ENCODE assay signal across 11 cellular contexts in the genomic region with DNA sequence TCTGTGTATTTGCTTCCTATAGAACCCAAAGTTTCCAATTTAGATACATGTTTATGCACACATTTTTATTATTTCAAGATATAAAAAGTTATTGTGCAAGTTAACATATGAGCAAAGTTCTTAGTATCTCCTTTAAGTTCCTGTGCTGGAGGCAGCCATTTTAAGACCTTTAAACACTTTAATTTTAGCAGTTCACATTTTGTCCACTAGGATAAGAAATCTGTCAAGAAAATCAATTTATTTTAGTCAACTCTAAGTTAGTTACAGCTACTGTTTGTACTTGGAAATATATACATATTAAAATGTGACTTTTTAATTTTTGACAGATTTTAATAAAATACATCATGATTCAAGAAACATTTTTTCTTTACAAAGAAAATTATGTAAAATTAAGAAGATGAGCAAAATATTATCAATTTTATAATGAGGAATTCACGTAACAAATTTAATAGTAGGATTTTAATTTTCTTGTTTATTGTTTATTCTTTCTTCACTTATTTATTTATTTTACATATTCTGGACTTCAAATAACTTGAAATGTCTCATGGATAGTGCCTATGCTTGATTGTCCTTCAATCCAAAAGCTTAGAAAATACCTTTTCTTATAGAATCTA.
A peak's percentile ranks its signal among the peaks of the same experiment; 100 is the strongest.
DNase-seq lines count a peak whose midpoint lies in the region; ATAC-seq and TF ChIP-seq lines count a peak whose summit lies in the region.
"Had no signal": no experiment of that assay in that cellular context is flagged by ENCODE, and none has a peak within 500 bp of the region (broad histone marks: within the 10 kb centered on the region; RNA-seq: fewer than 3 reads in every experiment).

No MANE protein-coding gene starts in this region.

- H3F3A ChIP-seq in GM23338 (replicated peaks; ENCODE audit: low read depth) = no peaks in the 10 kb centered on the region

- H3K27me3 Mint-ChIP-seq in CD14-positive monocyte (ENCODE audit: low read depth in 3 of 3) = no peaks in the 10 kb centered on the region
- no peaks in the 10 kb centered on the region for H3K27me3 Mint-ChIP-seq in GM23338 (ENCODE audit: insufficient read depth, low read depth, poor library complexity)
- H3K27me3 Mint-ChIP-seq: natural killer cell treated with Interleukin-12 subunit alpha and Interleukin-12 subunit beta and Interleukin-15 and Interleukin-18, amount 100 ng/mL, for 72 hours had no signal

- no peak overlapping the region for H3K4me3 Mint-ChIP-seq in CD14-positive monocyte
- no peak overlapping the region for H3K4me3 Mint-ChIP-seq in GM23338
- H3K4me3 Mint-ChIP-seq: natural killer cell treated with Interleukin-12 subunit alpha and Interleukin-12 subunit beta and Interleukin-15 and Interleukin-18, amount 100 ng/mL, for 72 hours had no signal

- no peaks in the 10 kb centered on the region for H3K9me2 ChIP-seq in GM23338 (ENCODE audit: insufficient read depth)

- H4K20me1 ChIP-seq in GM23338 (replicated peaks; ENCODE audit: insufficient read depth) = no peaks in the 10 kb centered on the region

- H3K4me1 Mint-ChIP-seq in CD14-positive monocyte = no peaks in the 10 kb centered on the region
- H3K4me1 Mint-ChIP-seq in GM23338 = no peaks in the 10 kb centered on the region

- H3K27me3 ChIP-seq in GM23338 (ENCODE audit: insufficient read depth) (no peaks in the 10 kb centered on the region), Peyer's patch (no peaks in the 10 kb centered on the region)

- no peaks in the 10 kb centered on the region for H3K79me2 ChIP-seq in GM23338 (replicated peaks; ENCODE audit: insufficient read depth)

- H3K36me3 Mint-ChIP-seq in CD14-positive monocyte = no peaks in the 10 kb centered on the region
- H3K36me3 Mint-ChIP-seq in GM23338 (ENCODE audit: low read depth) = peaks cover 4% of the 10 kb centered on the region; the same call in 1 of the 3 replicates
- H3K36me3 Mint-ChIP-seq: natural killer cell treated with Interleukin-12 subunit alpha and Interleukin-12 subunit beta and Interleukin-15 and Interleukin-18, amount 100 ng/mL, for 72 hours had no signal

- DNase-seq in CD14-positive monocyte (ENCODE audit: low spot score) (no peak), GM23338 (ENCODE audit: low spot score) (peak; percentile 73), SK-N-DZ (ENCODE audit: low spot score) (peak; percentile 17), iPS-NIHi11 (ENCODE audit: low spot score) (peak; percentile 6), Peyer's patch (no peak), medulla oblongata (ENCODE audit: extremely low spot score) (no peak), NCI-H2107 treated with DMSO at 0.1 percent for 48 hours (lab: John Stamatoyannopoulos, UW; ENCODE audit: unreplicated experiment) (no peak)
- DNase-seq: caudate nucleus; stimulated activated naive CD4-positive, alpha-beta T cell had no signal

- H3K27ac ChIP-seq in GM23338 (ENCODE audit: low read depth) (no peak overlapping the region), Peyer's patch (no peak overlapping the region)

- intact Hi-C loops in CD14-positive monocyte (cut with micrococcal nuclease) = no loop called here

- H3K4me2 ChIP-seq in GM23338 = no peak overlapping the region

- ATAC-seq in GM23338 = no peak
- ATAC-seq in GM21423 (IDR thresholded peaks at IDR 0.05; ENCODE audit: unreplicated experiment) = no peak
- ATAC-seq: natural killer cell treated with Interleukin-12 subunit alpha and Interleukin-12 subunit beta and Interleukin-15 and Interleukin-18, amount 100 ng/mL, for 72 hours had no signal

- no peaks in the 10 kb centered on the region for H3K9me3 ChIP-seq in Peyer's patch

- H3K27ac Mint-ChIP-seq in CD14-positive monocyte (no peak overlapping the region), GM23338 (no peak overlapping the region)
- H3K27ac Mint-ChIP-seq: natural killer cell treated with Interleukin-12 subunit alpha and Interleukin-12 subunit beta and Interleukin-15 and Interleukin-18, amount 100 ng/mL, for 72 hours had no signal

- H3K9me3 Mint-ChIP-seq in CD14-positive monocyte (peaks cover 0 to 4% (median 2%) of the 10 kb centered on the region in 7 donors), GM23338 (peaks cover 3% of the 10 kb centered on the region; the same call in 2 of the 3 replicates)

- H3K4me3 ChIP-seq in GM23338 (no peak overlapping the region), Peyer's patch (no peak overlapping the region)

- H2AFZ ChIP-seq in GM23338 = peak overlapping the region; percentile 20

- TF ChIP-seq POLR2A in Peyer's patch (IDR thresholded peaks at IDR 0.05) = no peak

- peak; percentile 51 for TF ChIP-seq CTCF in CD14-positive monocyte (IDR thresholded peaks at IDR 0.05)
- TF ChIP-seq CTCF in GM23338 (conservative IDR thresholded peaks at IDR 0.05; ENCODE audit: low read depth in 2 of 2) = peak in 1 of 2 experiments; percentile 59; a peak in 3 of 4 replicates
- TF ChIP-seq CTCF in Peyer's patch (IDR thresholded peaks at IDR 0.05) = peak in 1 of 6 experiments; percentile 24

- H3K4me1 ChIP-seq in GM23338 (ENCODE audit: insufficient read depth) = no peaks in the 10 kb centered on the region
- no peaks in the 10 kb centered on the region for H3K4me1 ChIP-seq in Peyer's patch

- no peaks in the 10 kb centered on the region for H3K36me3 ChIP-seq in GM23338 (ENCODE audit: insufficient read depth)
- no peaks in the 10 kb centered on the region for H3K36me3 ChIP-seq in Peyer's patch

TF ChIP-seq in GM23338, 12 proteins besides CTCF, POLR2A, EP300 and RAD21 (continues in another document):
- no peak for TF ChIP-seq EZH2 (IDR thresholded peaks at IDR 0.05; ENCODE audit: low read depth, unreplicated experiment)
- TF ChIP-seq EZH2phosphoT487 (IDR thresholded peaks at IDR 0.05; ENCODE audit: unreplicated experiment) = no peak
- TF ChIP-seq, protein P1, sequence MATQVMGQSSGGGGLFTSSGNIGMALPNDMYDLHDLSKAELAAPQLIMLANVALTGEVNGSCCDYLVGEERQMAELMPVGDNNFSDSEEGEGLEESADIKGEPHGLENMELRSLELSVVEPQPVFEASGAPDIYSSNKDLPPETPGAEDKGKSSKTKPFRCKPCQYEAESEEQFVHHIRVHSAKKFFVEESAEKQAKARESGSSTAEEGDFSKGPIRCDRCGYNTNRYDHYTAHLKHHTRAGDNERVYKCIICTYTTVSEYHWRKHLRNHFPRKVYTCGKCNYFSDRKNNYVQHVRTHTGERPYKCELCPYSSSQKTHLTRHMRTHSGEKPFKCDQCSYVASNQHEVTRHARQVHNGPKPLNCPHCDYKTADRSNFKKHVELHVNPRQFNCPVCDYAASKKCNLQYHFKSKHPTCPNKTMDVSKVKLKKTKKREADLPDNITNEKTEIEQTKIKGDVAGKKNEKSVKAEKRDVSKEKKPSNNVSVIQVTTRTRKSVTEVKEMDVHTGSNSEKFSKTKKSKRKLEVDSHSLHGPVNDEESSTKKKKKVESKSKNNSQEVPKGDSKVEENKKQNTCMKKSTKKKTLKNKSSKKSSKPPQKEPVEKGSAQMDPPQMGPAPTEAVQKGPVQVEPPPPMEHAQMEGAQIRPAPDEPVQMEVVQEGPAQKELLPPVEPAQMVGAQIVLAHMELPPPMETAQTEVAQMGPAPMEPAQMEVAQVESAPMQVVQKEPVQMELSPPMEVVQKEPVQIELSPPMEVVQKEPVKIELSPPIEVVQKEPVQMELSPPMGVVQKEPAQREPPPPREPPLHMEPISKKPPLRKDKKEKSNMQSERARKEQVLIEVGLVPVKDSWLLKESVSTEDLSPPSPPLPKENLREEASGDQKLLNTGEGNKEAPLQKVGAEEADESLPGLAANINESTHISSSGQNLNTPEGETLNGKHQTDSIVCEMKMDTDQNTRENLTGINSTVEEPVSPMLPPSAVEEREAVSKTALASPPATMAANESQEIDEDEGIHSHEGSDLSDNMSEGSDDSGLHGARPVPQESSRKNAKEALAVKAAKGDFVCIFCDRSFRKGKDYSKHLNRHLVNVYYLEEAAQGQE (IDR thresholded peaks at IDR 0.05; ENCODE audit: unreplicated experiment) = no peak

Comparison
In these comparisons a context has a peak if more than half of its experiments do, and no peak if none do; other contexts are left out.
1. DNase-seq: peak in GM23338 (single experiment), SK-N-DZ (single experiment) and iPS-NIHi11 (single experiment); none in CD14-positive monocyte (single experiment), Peyer's patch (0 of 3), medulla oblongata (single experiment) and NCI-H2107 treated with DMSO at 0.1 percent for 48 hours (single experiment).